ENCODE assay signal across 8 cellular contexts in the genomic region with DNA sequence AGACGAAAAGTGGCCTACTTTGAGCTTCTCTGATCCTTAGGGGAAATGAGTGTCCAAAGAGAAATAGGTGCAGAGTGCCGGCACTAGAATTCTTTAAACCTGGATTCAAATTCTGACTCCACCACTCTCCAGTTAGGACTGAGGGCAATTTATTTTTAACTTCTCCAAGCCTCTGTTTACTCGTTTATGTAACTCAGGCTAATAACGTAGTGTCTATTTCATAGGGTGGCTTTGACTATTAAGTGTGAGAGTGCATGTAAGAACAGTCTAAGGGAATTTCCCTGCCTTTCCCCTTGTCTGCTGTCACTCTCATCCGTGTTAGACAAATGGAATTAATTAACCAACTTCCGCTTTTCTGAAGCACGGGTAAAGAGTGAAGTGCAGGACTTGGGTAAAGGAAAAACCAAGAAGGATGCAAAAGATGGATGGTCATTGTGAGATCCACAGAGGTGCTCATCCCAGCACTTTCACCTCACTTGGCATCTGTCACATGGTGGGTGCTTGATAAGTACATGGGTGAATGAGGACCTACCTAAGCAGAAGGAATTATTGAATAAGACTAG. TPM values are rescaled to one million over a fixed set of nuclear protein-coding genes. Genes with fewer than 3 reads are reported as not detected.
DNase-seq lines count a peak whose midpoint lies in the region; ATAC-seq and TF ChIP-seq lines count a peak whose summit lies in the region.

No MANE protein-coding gene starts in this region.

- no peak overlapping the region for H3K14ac ChIP-seq in mesenchymal stem cell (ENCODE audit: low read length in 2 of 2)

- intact Hi-C loops in dendritic cell treated with granulocyte-macrophage colony-stimulating factor and Interleukin-4, amounts not matched to agents 40 ng/mL and 50 ng/mL, for 4 days (cut with micrococcal nuclease): loop anchor here (1.0 to 10.0 kb wide), 6 partner anchors 57 to 233 kb away; a partner anchor contains a TSS
- intact Hi-C loops in upper lobe of right lung (cut with DNase I): loop anchor here (10.0 kb wide), 1 partner anchor 217 kb away; no protein-coding TSS in a partner anchor

- DNase-seq in NCI-H1417 (lab: John Stamatoyannopoulos, UW) (peak in 2 of 3 experiments; percentile 7 to 68), NCI-H1417 treated with DMSO at 0.1 percent for 48 hours (lab: John Stamatoyannopoulos, UW) (no peak), T-cell (peak in 6 of 34 experiments; percentile 6 to 19 (median 14)), mesenchymal stem cell (peak; percentile 66), upper lobe of right lung (no peak)

- H3K27me3 ChIP-seq in mesenchymal stem cell (ENCODE audit: control insufficient read depth in 1 of 2, insufficient read depth in 1 of 2, low read length in 2 of 2) (no peaks in the 10 kb centered on the region), upper lobe of right lung (no peaks in the 10 kb centered on the region)

- H3K27ac ChIP-seq in mesenchymal stem cell (ENCODE audit: low read length, poor library complexity, severe bottlenecking) (peak overlapping the region; percentile 90), upper lobe of right lung (peak overlapping the region; percentile 94)

- H3K36me3 Mint-ChIP-seq in T-cell: peaks cover 4% of the 10 kb centered on the region
- H3K36me3 Mint-ChIP-seq in dendritic cell treated with granulocyte-macrophage colony-stimulating factor and Interleukin-4, amounts not matched to agents 40 ng/mL and 50 ng/mL, for 4 days (ENCODE audit: low read depth): peaks cover 43% of the 10 kb centered on the region

- peaks cover 8 to 12% of the 10 kb centered on the region in 2 experiments for H3K36me3 ChIP-seq in mesenchymal stem cell (ENCODE audit: control insufficient read depth in 1 of 2, insufficient read depth in 2 of 2, low read depth in 1 of 2, low read length in 2 of 2)
- H3K36me3 ChIP-seq in upper lobe of right lung: no peaks in the 10 kb centered on the region

- peak overlapping the region; percentile 94 to 97 for H3K27ac Mint-ChIP-seq in T-cell
- H3K27ac Mint-ChIP-seq in dendritic cell treated with granulocyte-macrophage colony-stimulating factor and Interleukin-4, amounts not matched to agents 40 ng/mL and 50 ng/mL, for 4 days: peak overlapping the region; percentile 92

- no peaks in the 10 kb centered on the region for H3K27me3 Mint-ChIP-seq in T-cell
- no peaks in the 10 kb centered on the region for H3K27me3 Mint-ChIP-seq in dendritic cell treated with granulocyte-macrophage colony-stimulating factor and Interleukin-4, amounts not matched to agents 40 ng/mL and 50 ng/mL, for 4 days

- peak overlapping the region; percentile 97 for H4K8ac ChIP-seq in mesenchymal stem cell (ENCODE audit: low read length)

- CTCF ChIA-PET in T-cell (lab: Charles Lee): interaction anchor here in 1 of 2 donors (2.5 kb wide), 1 partner anchor 12 kb away, joined by 11 read pairs; no protein-coding TSS in a partner anchor

- H2BK5ac ChIP-seq in mesenchymal stem cell (ENCODE audit: low read depth, low read length, poor library complexity, severe bottlenecking): no peak overlapping the region

- H2BK12ac ChIP-seq in mesenchymal stem cell (ENCODE audit: low read length in 2 of 2): no peak overlapping the region

- peak overlapping the region; percentile 67 to 95 for H3K4me3 ChIP-seq in mesenchymal stem cell (ENCODE audit: insufficient read depth in 1 of 2, low read depth in 1 of 2, low read length in 2 of 2)
- H3K4me3 ChIP-seq in upper lobe of right lung: peak overlapping the region; percentile 80

- POLR2A ChIA-PET in T-cell (lab: Charles Lee): interaction anchor here (0.6 to 1.6 kb wide), 6 partner anchors 10 to 235 kb away, joined by 3 to 6 read pairs (median 4); no protein-coding TSS in a partner anchor

- H2BK15ac ChIP-seq in mesenchymal stem cell (ENCODE audit: low read depth, poor library complexity, severe bottlenecking): no peak overlapping the region

- 4% methylated on average over 6 of the region's 7 CpGs for WGBS in mesenchymal stem cell

- peak overlapping the region; percentile 85 for H3K4me2 ChIP-seq in mesenchymal stem cell (ENCODE audit: low read length, poor library complexity, severe bottlenecking)

- H3K9me3 ChIP-seq in mesenchymal stem cell (ENCODE audit: control insufficient read depth, low read length) (no peaks in the 10 kb centered on the region), upper lobe of right lung (no peaks in the 10 kb centered on the region)

- peak overlapping the region; percentile 75 for H2AFZ ChIP-seq in mesenchymal stem cell (ENCODE audit: low read depth, low read length)

- peak overlapping the region; percentile 91 to 95 (median 91) for H3K4me3 Mint-ChIP-seq in T-cell
- peak overlapping the region; percentile 91 for H3K4me3 Mint-ChIP-seq in dendritic cell treated with granulocyte-macrophage colony-stimulating factor and Interleukin-4, amounts not matched to agents 40 ng/mL and 50 ng/mL, for 4 days

- peaks cover 9% of the 10 kb centered on the region for H3K79me1 ChIP-seq in mesenchymal stem cell (replicated peaks; ENCODE audit: low read length, poor library complexity, severe bottlenecking)

- no peak overlapping the region for H3K23ac ChIP-seq in mesenchymal stem cell (ENCODE audit: low read length in 2 of 2)

- no peaks in the 10 kb centered on the region for H3K9me3 Mint-ChIP-seq in T-cell
- H3K9me3 Mint-ChIP-seq in dendritic cell treated with granulocyte-macrophage colony-stimulating factor and Interleukin-4, amounts not matched to agents 40 ng/mL and 50 ng/mL, for 4 days: no peaks in the 10 kb centered on the region

- H3K4me1 ChIP-seq in mesenchymal stem cell (ENCODE audit: control insufficient read depth, insufficient read depth, low read depth, low read length): peaks cover 1% of the 10 kb centered on the region
- H3K4me1 ChIP-seq in upper lobe of right lung: peaks cover 20% of the 10 kb centered on the region

- H3K4me1 Mint-ChIP-seq in T-cell: peaks cover 77 to 88% (median 88%) of the 10 kb centered on the region in 3 donors
- H3K4me1 Mint-ChIP-seq in dendritic cell treated with granulocyte-macrophage colony-stimulating factor and Interleukin-4, amounts not matched to agents 40 ng/mL and 50 ng/mL, for 4 days (ENCODE audit: low read depth): peaks cover 53% of the 10 kb centered on the region

- H3K18ac ChIP-seq in mesenchymal stem cell (ENCODE audit: low read depth in 1 of 2, low read length in 2 of 2): peak overlapping the region in 1 of 2 experiments; percentile 99

- H3K4ac ChIP-seq in mesenchymal stem cell (ENCODE audit: low read depth in 1 of 2, low read length in 2 of 2): peak overlapping the region in 1 of 2 experiments; percentile 96

- H2BK120ac ChIP-seq in mesenchymal stem cell (ENCODE audit: low read depth, low read length): no peak overlapping the region

- no peak for TF ChIP-seq CTCF in upper lobe of right lung (IDR thresholded peaks at IDR 0.05)

- ATAC-seq in HG03159 (IDR thresholded peaks at IDR 0.05; ENCODE audit: unreplicated experiment) (peak; percentile 27), T-cell (replicated peaks in 1 of 4) (peak in 1 of 4 experiments; percentile 70), upper lobe of right lung (peak; percentile 3), GM21723 (IDR thresholded peaks at IDR 0.05; ENCODE audit: unreplicated experiment) (no peak)

- no peak overlapping the region for H2AK5ac ChIP-seq in mesenchymal stem cell (ENCODE audit: low read length, severe bottlenecking)

- peak overlapping the region; percentile 95 for H3K9ac ChIP-seq in mesenchymal stem cell (ENCODE audit: low read length)

- H4K91ac ChIP-seq in mesenchymal stem cell (ENCODE audit: low read length): peak overlapping the region; percentile 82

RNA-seq across cellular contexts. Expression of a gene that starts 4.1 kb away (rescaled TPM):
- total RNA-seq in T-cell: 10 to 100 TPM; 23.3 to 35.7 (median 35.0) TPM
- polyA plus RNA-seq in mesenchymal stem cell (2013, experiment 1 of 2): 10.1 TPM
- 9.7 TPM for polyA plus RNA-seq in mesenchymal stem cell (2013, experiment 2 of 2)
- total RNA-seq in upper lobe of right lung: 20.9 TPM

RNA-seq across cellular contexts. Expression of a gene that starts 13.1 kb away (rescaled TPM):
- total RNA-seq in T-cell: 10 to 100 TPM in 3 of 5 donors, 1 to 10 TPM in 2; 5.9 to 13.1 (median 10.7) TPM
- polyA plus RNA-seq in mesenchymal stem cell (2013, experiment 1 of 2): 3.1 TPM
- polyA plus RNA-seq in mesenchymal stem cell (2013, experiment 2 of 2): 2.5 TPM
- 5.8 TPM for total RNA-seq in upper lobe of right lung

RNA-seq across cellular contexts. Expression of a gene that starts 57.2 kb away (rescaled TPM):
- total RNA-seq in T-cell (1 to 10 TPM in 3 of 5 donors, under 1 TPM in 2; 0.79 to 7.2 (median 1.4) TPM), upper lobe of right lung (2.3 TPM)
- polyA plus RNA-seq in mesenchymal stem cell (2013, experiment 1 of 2): 0.33 TPM
- polyA plus RNA-seq in mesenchymal stem cell (2013, experiment 2 of 2): 0.34 TPM

Comparison
In these comparisons a context has a peak if more than half of its experiments do, and no peak if none do; other contexts are left out.
1. DNase-seq: peak in NCI-H1417 (2 of 3) and mesenchymal stem cell (single experiment); none in NCI-H1417 treated with DMSO at 0.1 percent for 48 hours (single experiment) and upper lobe of right lung (single experiment).